ENCODE assay signal across 13 cellular contexts in genomic region chr3:45640091-45640507, GRCh38. TPM values are rescaled to one million over a fixed set of nuclear protein-coding genes. Genes with fewer than 3 reads are reported as not detected.
A peak's percentile ranks its signal among the peaks of the same experiment; 100 is the strongest.
DNase-seq lines count a peak whose midpoint lies in the region; FAIRE-seq and TF ChIP-seq lines count a peak whose summit lies in the region.
"Had no signal": no experiment of that assay in that cellular context is flagged by ENCODE, and none has a peak within 500 bp of the region (broad histone marks: within the 10 kb centered on the region; RNA-seq: fewer than 3 reads in every experiment).

No MANE protein-coding gene starts in this region.

- dilution Hi-C loops in endothelial cell of umbilical vein (cut with MboI; ENCODE audit: extremely low pct_ligation_motif_present, low sequenced_read_pairs) = no loop called here

- H3K9me3 ChIP-seq in PC-9 (ENCODE audit: insufficient read depth, low read depth) = no peaks in the 10 kb centered on the region
- no peaks in the 10 kb centered on the region for H3K9me3 ChIP-seq in endothelial cell of umbilical vein (replicated peaks; ENCODE audit: control insufficient read depth, insufficient read depth, low read length)
- H3K9me3 ChIP-seq in stomach = no peaks in the 10 kb centered on the region
- H3K9me3 ChIP-seq: heart left ventricle, SJSA1 had no signal

- H3K27ac Mint-ChIP-seq in HFFc6 = peak overlapping the region; percentile 57
- H3K27ac Mint-ChIP-seq: activated naive CD4-positive, alpha-beta T cell treated with anti-CD3 and anti-CD28 coated beads, Interleukin-2, amount 10 ng/mL, durations not matched to agents 7 days and 5 days; memory B cell had no signal

- no peaks in the 10 kb centered on the region for H3K9me3 Mint-ChIP-seq in HFFc6
- H3K9me3 Mint-ChIP-seq: activated naive CD4-positive, alpha-beta T cell treated with anti-CD3 and anti-CD28 coated beads, Interleukin-2, amount 10 ng/mL, durations not matched to agents 7 days and 5 days; memory B cell had no signal

- H4K20me1 ChIP-seq in PC-9 (ENCODE audit: insufficient read depth) (no peaks in the 10 kb centered on the region), endothelial cell of umbilical vein (replicated peaks; ENCODE audit: control insufficient read depth, extremely low read depth, insufficient read depth, low read length) (no peaks in the 10 kb centered on the region)

- peaks cover 81% of the 10 kb centered on the region for H3K4me1 Mint-ChIP-seq in HFFc6 (ENCODE audit: low read depth)

- POLR2A ChIA-PET in PC-9 (lab: Charles Lee; ENCODE audit: unreplicated experiment) (no interaction called here), endothelial cell of umbilical vein (lab: Charles Lee) (no interaction called here)

- H3K27me3 ChIP-seq in PC-9 (ENCODE audit: insufficient read depth, low read depth) = no peaks in the 10 kb centered on the region
- no peaks in the 10 kb centered on the region for H3K27me3 ChIP-seq in endothelial cell of umbilical vein (ENCODE audit: control insufficient read depth in 2 of 2, insufficient read depth in 2 of 2, low read length in 2 of 2)
- no peaks in the 10 kb centered on the region for H3K27me3 ChIP-seq in stomach
- H3K27me3 ChIP-seq: heart left ventricle, SJSA1 had no signal

- H3K4me2 ChIP-seq in PC-9 (peak overlapping the region; percentile 75), endothelial cell of umbilical vein (ENCODE audit: insufficient read depth, low read length) (peak overlapping the region; percentile 25)

- peaks cover 14% of the 10 kb centered on the region for H3K36me3 Mint-ChIP-seq in HFFc6 (ENCODE audit: low read depth)

- peaks cover 63% of the 10 kb centered on the region for H3F3A ChIP-seq in PC-9 (ENCODE audit: insufficient read depth, low read depth)

- no peak overlapping the region for H3K9ac ChIP-seq in endothelial cell of umbilical vein (replicated peaks; ENCODE audit: extremely low read depth, insufficient read depth, low read length)

- WGBS in stomach, 5 donors = 89 to 93% (median 90%) methylated on average over 1 of the region's 1 CpG

- FAIRE-seq in endothelial cell of umbilical vein (lab: Jason Lieb, UNC) = peak; percentile 72

- H3K79me2 ChIP-seq in PC-9 (ENCODE audit: low read depth) (peaks cover 83% of the 10 kb centered on the region), endothelial cell of umbilical vein (ENCODE audit: control insufficient read depth, insufficient read depth, low read length) (peaks cover 50% of the 10 kb centered on the region)

- H3K4me1 ChIP-seq in PC-9 (replicated peaks; ENCODE audit: insufficient read depth) (peaks cover 88% of the 10 kb centered on the region), endothelial cell of umbilical vein (ENCODE audit: control insufficient read depth, extremely low read depth, insufficient read depth, low read length) (peaks cover 48% of the 10 kb centered on the region), stomach (peaks cover 55 to 75% (median 64%) of the 10 kb centered on the region in 4 donors)

- H3K9me1 ChIP-seq in endothelial cell of umbilical vein (replicated peaks; ENCODE audit: control insufficient read depth, extremely low read depth, insufficient read depth, low read length) = no peaks in the 10 kb centered on the region

- DNase-seq in HFFc6 = no peak
- no peak for DNase-seq in PC-9
- peak; percentile 28 for DNase-seq in endothelial cell of umbilical vein (ENCODE audit: low read depth, low spot score)
- no peak for DNase-seq in stomach
- DNase-seq in midbrain (lab: John Stamatoyannopoulos, UW) = no peak
- DNase-seq in HT-29 (ENCODE audit: low spot score) = no peak
- DNase-seq in NCI-H524 (lab: John Stamatoyannopoulos, UW) = no peak
- DNase-seq: activated CD4-positive, alpha-beta T cell treated with anti-CD3 and anti-CD28 coated beads, Interleukin-2, amount 50 U/mL, for 1 hour; activated naive CD4-positive, alpha-beta T cell treated with anti-CD3 and anti-CD28 coated beads, Interleukin-2, amount 10 ng/mL, durations not matched to agents 7 days and 5 days; effector CD8-positive, alpha-beta T cell; heart left ventricle had no signal

- H3K4me3 Mint-ChIP-seq in HFFc6 = no peak overlapping the region
- H3K4me3 Mint-ChIP-seq: activated naive CD4-positive, alpha-beta T cell treated with anti-CD3 and anti-CD28 coated beads, Interleukin-2, amount 10 ng/mL, durations not matched to agents 7 days and 5 days; memory B cell had no signal

- H2AFZ ChIP-seq in PC-9 = no peak overlapping the region
- H2AFZ ChIP-seq in endothelial cell of umbilical vein (ENCODE audit: low read depth, low read length) = no peak overlapping the region

- H3K4me3 ChIP-seq in PC-9 (peak overlapping the region; percentile 13; the same call in 1 of the 2 replicates), endothelial cell of umbilical vein (replicated peaks in 1 of 3; ENCODE audit: insufficient read depth in 1 of 3, low read depth in 1 of 3, low read length in 3 of 3) (no peak overlapping the region), stomach (no peak overlapping the region)
- H3K4me3 ChIP-seq: heart left ventricle, SJSA1 had no signal

- H3K36me3 ChIP-seq in PC-9 (ENCODE audit: low read depth) = 0 out of 2 replicates have a peak, but pooled peaks cover 11% of the 10 kb centered on the region
- H3K36me3 ChIP-seq in endothelial cell of umbilical vein (ENCODE audit: control insufficient read depth in 2 of 2, extremely low read depth in 1 of 2, insufficient read depth in 2 of 2, low read length in 2 of 2) = peaks cover 0 to 8% of the 10 kb centered on the region in 2 experiments
- peaks cover 0 to 19% (median 18%) of the 10 kb centered on the region in 4 donors for H3K36me3 ChIP-seq in stomach

- TF ChIP-seq POLR2A in endothelial cell of umbilical vein (IDR thresholded peaks at IDR 0.05; ENCODE audit: low read depth, low read length) (no peak), stomach (IDR thresholded peaks at IDR 0.05) (no peak)

- H3K9me2 ChIP-seq in PC-9 (ENCODE audit: insufficient read depth) = no peaks in the 10 kb centered on the region

- H3K27ac ChIP-seq in PC-9 = peak overlapping the region; percentile 96
- H3K27ac ChIP-seq in endothelial cell of umbilical vein (ENCODE audit: insufficient read depth, low read depth, low read length) = peak overlapping the region; percentile 20
- H3K27ac ChIP-seq in stomach = peak overlapping the region; percentile 70 to 86 (median 80)
- H3K27ac ChIP-seq: SJSA1 had no signal

- TF ChIP-seq CTCF in HFFc6 (IDR thresholded peaks at IDR 0.05) = no peak
- no peak for TF ChIP-seq CTCF in PC-9 (conservative IDR thresholded peaks at IDR 0.05)
- no peak for TF ChIP-seq CTCF in endothelial cell of umbilical vein (IDR thresholded peaks at IDR 0.05; ENCODE audit: extremely low read depth in 1 of 2, insufficient read depth in 1 of 2, low read depth in 1 of 2, low read length in 2 of 2)
- no peak for TF ChIP-seq CTCF in stomach (IDR thresholded peaks at IDR 0.05)

- intact Hi-C loops in PC-9 (cut with micrococcal nuclease; ENCODE audit: unreplicated experiment) = loop anchor here (10.0 kb wide), 1 partner anchor 755 kb away; no protein-coding TSS in a partner anchor
- intact Hi-C loops in endothelial cell of umbilical vein (cut with micrococcal nuclease) = no loop called here
- intact Hi-C loops in stomach (cut with DNase I; ENCODE audit: low total_unique reads) = no loop called here

- CTCF ChIA-PET in PC-9 (lab: Charles Lee) (no interaction called here), endothelial cell of umbilical vein (lab: Charles Lee) (interaction anchor here (1.6 kb wide), 1 partner anchor 8 kb away, joined by 4 read pairs; no protein-coding TSS in a partner anchor)

- H3K27me3 Mint-ChIP-seq in HFFc6 (ENCODE audit: insufficient read depth) = no peaks in the 10 kb centered on the region; the same call in none of the 2 replicates
- H3K27me3 Mint-ChIP-seq: activated naive CD4-positive, alpha-beta T cell treated with anti-CD3 and anti-CD28 coated beads, Interleukin-2, amount 10 ng/mL, durations not matched to agents 7 days and 5 days; memory B cell had no signal

- BruUV-seq in PC-9 (replicated peaks; lab: Mats Ljungman, UMichigan) (no TSS peak), endothelial cell of umbilical vein (replicated peaks; lab: Mats Ljungman, UMichigan) (no TSS peak)

- TF ChIP-seq EP300 in stomach (IDR thresholded peaks at IDR 0.05) = no peak

TF ChIP-seq in endothelial cell of umbilical vein, 7 proteins besides CTCF, POLR2A, EP300 and RAD21 (continues in another document):
- peak; percentile 45 for TF ChIP-seq GATA2 (IDR thresholded peaks at IDR 0.05; ENCODE audit: insufficient read depth, insufficient read length, low read depth, low read length)
- TF ChIP-seq EZH2 (IDR thresholded peaks at IDR 0.05; ENCODE audit: borderline replicate concordance, low read depth, low read length, severe bottlenecking) = no peak
- no peak for TF ChIP-seq JUN (IDR thresholded peaks at IDR 0.05; ENCODE audit: borderline replicate concordance, insufficient read depth, insufficient read length, low read depth)

RNA-seq across cellular contexts. Expression of gene LIMD1, which starts 45.5 kb away (rescaled TPM):
- 10 to 100 TPM; 25.0 to 34.8 (median 27.2) TPM for total RNA-seq in HFFc6 (2021; fragmentation: NEBNext Ultra II Directional; extraction: Animal tissue kit (Norgen Biotek cat#: 25700))
- total RNA-seq in PC-9 (2021) (32.4 and 32.9 TPM in 2 replicates), endothelial cell of umbilical vein (33.3 and 39.5 TPM in 2 replicates), stomach (10 to 100 TPM; 10.1 to 91.1 (median 25.3) TPM)
- polyA plus RNA-seq in endothelial cell of umbilical vein (11.9 and 12.6 TPM in 2 replicates), stomach (1 to 10 TPM; 2.3 to 3.7 (median 3.4) TPM)
- 8.9 and 9.8 TPM in 2 replicates for polyA plus RNA-seq in endothelial cell of umbilical vein (2011; cell fraction: cytosol; rRNA removed)
- 35.5 and 37.7 TPM in 2 replicates for polyA plus RNA-seq in endothelial cell of umbilical vein (2011; cell fraction: nucleus; rRNA removed)
- polyA plus RNA-seq in endothelial cell of umbilical vein (2012) = 15.2 and 19.2 TPM in 2 replicates
- polyA minus RNA-seq in endothelial cell of umbilical vein = 46.6 and 57.5 TPM in 2 replicates
- polyA minus RNA-seq in endothelial cell of umbilical vein (2011; cell fraction: cytosol; rRNA and poly(A)+ RNA removed) = 14.3 TPM
- polyA minus RNA-seq in endothelial cell of umbilical vein (2011; cell fraction: nucleus; rRNA and poly(A)+ RNA removed) = 35.4 and 38.2 TPM in 2 replicates
- 14.5 and 17.1 TPM in 2 replicates for total RNA-seq in HT-29 (2014; rRNA removed; shearing (Covaris generic))

RNA-seq across cellular contexts. Expression of gene SACM1L, which starts 49.1 kb away (rescaled TPM):
- 10 to 100 TPM; 43.9 to 51.3 (median 47.8) TPM for total RNA-seq in HFFc6 (2021; fragmentation: NEBNext Ultra II Directional; extraction: Animal tissue kit (Norgen Biotek cat#: 25700))
- 29.9 and 33.9 TPM in 2 replicates for total RNA-seq in PC-9 (2021)
- 35.4 and 39.9 TPM in 2 replicates for total RNA-seq in endothelial cell of umbilical vein
- polyA plus RNA-seq in endothelial cell of umbilical vein = 9.1 and 11.9 TPM in 2 replicates
- 7.3 and 8.1 TPM in 2 replicates for polyA plus RNA-seq in endothelial cell of umbilical vein (2011; cell fraction: cytosol; rRNA removed)
- 46.6 and 57.5 TPM in 2 replicates for polyA plus RNA-seq in endothelial cell of umbilical vein (2011; cell fraction: nucleus; rRNA removed)
- 23.9 and 24.6 TPM in 2 replicates for polyA plus RNA-seq in endothelial cell of umbilical vein (2012)
- polyA minus RNA-seq in endothelial cell of umbilical vein = 39.4 and 43.0 TPM in 2 replicates
- polyA minus RNA-seq in endothelial cell of umbilical vein (2011; cell fraction: cytosol; rRNA and poly(A)+ RNA removed) = 24.6 TPM
- polyA minus RNA-seq in endothelial cell of umbilical vein (2011; cell fraction: nucleus; rRNA and poly(A)+ RNA removed) = 53.3 and 80.0 TPM in 2 replicates
- 100 to 1,000 TPM in 2 of 5 donors, 10 to 100 TPM in 2, 1 to 10 TPM in 1; 9.8 to 118 (median 77.5) TPM for total RNA-seq in stomach
- 10 to 100 TPM; 15.4 to 17.9 (median 17.1) TPM for polyA plus RNA-seq in stomach
- 8.5 and 11.6 TPM in 2 replicates for total RNA-seq in HT-29 (2014; rRNA removed; shearing (Covaris generic))

Comparison
In these comparisons a context has a peak if more than half of its experiments do, and no peak if none do; other contexts are left out.
1. H3K27ac ChIP-seq: peak in every context shown above with its lines; median percentile 96 in PC-9; 80 in stomach; 20 in endothelial cell of umbilical vein.